ENCODE assay signal across 24 cellular contexts in genomic region chr4:82388405-82388804, GRCh38. TPM values are rescaled to one million over a fixed set of nuclear protein-coding genes. Genes with fewer than 3 reads are reported as not detected.
DNase-seq lines count a peak whose midpoint lies in the region; ATAC-seq, FAIRE-seq and TF ChIP-seq lines count a peak whose summit lies in the region.
"Had no signal": no experiment of that assay in that cellular context is flagged by ENCODE, and none has a peak within 500 bp of the region (broad histone marks: within the 10 kb centered on the region; RNA-seq: fewer than 3 reads in every experiment).

No MANE protein-coding gene starts in this region.

- H3K4me3 Mint-ChIP-seq in CD14-positive monocyte, result no peak overlapping the region
- H3K4me3 Mint-ChIP-seq: IgD-negative memory B cell, immature natural killer cell had no signal

- ATAC-seq in GM12878 (peak; percentile 50; the same call in 2 of the 3 replicates), left lobe of liver (peak; percentile 49), GM18861 (IDR thresholded peaks at IDR 0.05; ENCODE audit: unreplicated experiment) (no peak), GM19397 (IDR thresholded peaks at IDR 0.05; ENCODE audit: unreplicated experiment) (no peak)
- ATAC-seq: esophagus mucosa had no signal

- no peak overlapping the region for H3K9ac ChIP-seq in GM12878 (ENCODE audit: control insufficient read depth, insufficient read depth, low read length)

- no peak overlapping the region for H2AFZ ChIP-seq in GM12878 (ENCODE audit: control insufficient read depth, low read depth, low read length)

- RAD21 ChIA-PET in GM12878 (lab: Charles Lee; ENCODE audit: unreplicated experiment), result no interaction called here

- no peak for DNase-seq in D721Med (ENCODE audit: insufficient read length, low spot score)
- no peak for DNase-seq in HFF-Myc (ENCODE audit: extremely low read depth, low read depth)
- no peak for DNase-seq in GM12878 (ENCODE audit: low read depth, low spot score)
- no peak for DNase-seq in left lobe of liver (ENCODE audit: low spot score)
- no peak for DNase-seq in CD14-positive monocyte (ENCODE audit: low spot score)
- no peak for DNase-seq in H54 (ENCODE audit: insufficient read length, low spot score)
- DNase-seq: activated CD4-positive, alpha-beta T cell treated with anti-CD3 and anti-CD28 coated beads for 4 hours; activated CD8-positive, alpha-beta memory T cell treated with anti-CD3 and anti-CD28 coated beads, Interleukin-2, amount 50 U/mL, for 4 hours; activated gamma-delta T cell; adrenal gland; AML-193; GDM1; glutamatergic neuron; immature natural killer cell; NCI-H2081; NCI-H510A treated with DMSO at 0.1 percent for 48 hours; stimulated activated CD4-positive, alpha-beta T cell treated with anti-CD3 and anti-CD28 coated beads, Interleukin-4, amount 100 ng/mL, for 24 hours had no signal

- BruUV-seq in GM12878 (replicated peaks; lab: Mats Ljungman, UMichigan), result no TSS peak

- H3K36me3 ChIP-seq in GM12878 (ENCODE audit: control insufficient read depth in 2 of 2, insufficient read depth in 2 of 2, low read length in 1 of 2), result no peaks in the 10 kb centered on the region
- H3K36me3 ChIP-seq: adrenal gland, cardiac muscle cell had no signal

- H3K9me3 Mint-ChIP-seq in CD14-positive monocyte, result peaks cover 0 to 7% (median 4%) of the 10 kb centered on the region in 7 donors
- H3K9me3 Mint-ChIP-seq: immature natural killer cell had no signal

- no peak for TF ChIP-seq RAD21 in GM12878 (IDR thresholded peaks at IDR 0.05; ENCODE audit: insufficient read depth, low read depth, low read length)

- H3K27ac Mint-ChIP-seq in CD14-positive monocyte, result no peak overlapping the region
- H3K27ac Mint-ChIP-seq: IgD-negative memory B cell, immature natural killer cell had no signal

- intact Hi-C loops in GM12878 (cut with micrococcal nuclease; ENCODE audit: unreplicated experiment) (loop anchor here (2.0 kb wide), 1 partner anchor 28 kb away; no protein-coding TSS in a partner anchor), CD14-positive monocyte (cut with micrococcal nuclease) (no loop called here)

- TF ChIP-seq CTCF in D721Med (IDR thresholded peaks at IDR 0.05; ENCODE audit: insufficient read depth, missing control alignments), result peak; percentile 9
- peak; percentile 5 for TF ChIP-seq CTCF in HFF-Myc (IDR thresholded peaks at IDR 0.05; ENCODE audit: low read depth, low read length, missing control alignments)
- TF ChIP-seq CTCF in GM12878 (IDR thresholded peaks at IDR 0.05 in 2 of 3, conservative IDR thresholded peaks at IDR 0.05 in 1 of 3; ENCODE audit: control insufficient read depth in 2 of 3, extremely low read depth in 1 of 3, insufficient read depth in 1 of 3, low read depth in 3 of 3, low read length in 3 of 3), result peak in 2 of 3 experiments; percentile 7 to 17; a peak in 2 of 6 replicates
- no peak for TF ChIP-seq CTCF in CD14-positive monocyte (IDR thresholded peaks at IDR 0.05)

- TF ChIP-seq EP300 in GM12878 (IDR thresholded peaks at IDR 0.05; ENCODE audit: borderline replicate concordance in 1 of 2, control insufficient read depth in 1 of 2, low read depth in 2 of 2, low read length in 2 of 2), result no peak

- no peak overlapping the region for H3K4me3 ChIP-seq in HFF-Myc (replicated peaks; ENCODE audit: low read depth, low read length)
- H3K4me3 ChIP-seq in GM12878, result no peak overlapping the region
- H3K4me3 ChIP-seq: adrenal gland, cardiac muscle cell, SK-N-MC, smooth muscle cell had no signal

- WGBS in GM12878 (ENCODE audit: insufficient coverage, insufficient replicate concordance, low lambda C conversion rate, missing lambda C conversion rate), result 0% methylated on average over 1 of the region's 1 CpG

- H3K27ac ChIP-seq in GM12878 (ENCODE audit: control insufficient read depth, insufficient read depth), result no peak overlapping the region
- H3K27ac ChIP-seq: adrenal gland, cardiac muscle cell, SK-N-MC had no signal

- H3K4me1 Mint-ChIP-seq in CD14-positive monocyte, result no peaks in the 10 kb centered on the region
- H3K4me1 Mint-ChIP-seq: immature natural killer cell had no signal

- SMC1A ChIA-PET in GM12878 (lab: Charles Lee; ENCODE audit: uncharacterized antibody, unreplicated experiment), result no interaction called here

- no peak overlapping the region for H3K4me2 ChIP-seq in GM12878 (ENCODE audit: control insufficient read depth, insufficient read depth)
- H3K4me2 ChIP-seq: smooth muscle cell had no signal

- in situ Hi-C loops in GM12878 (cut with MboI), result no loop called here

- H3K27me3 Mint-ChIP-seq in CD14-positive monocyte (ENCODE audit: low read depth in 3 of 3), result peaks cover 2 to 6% (median 2%) of the 10 kb centered on the region in 3 donors

- FAIRE-seq in D721Med (lab: Jason Lieb, UNC), result no peak
- FAIRE-seq in GM12878 (lab: Jason Lieb, UNC), result no peak
- no peak for FAIRE-seq in H54 (lab: Jason Lieb, UNC)

- POLR2A ChIA-PET in GM12878 (lab: Charles Lee), result no interaction called here

- H3K79me2 ChIP-seq in GM12878 (ENCODE audit: control insufficient read depth, insufficient read depth, low read length), result no peaks in the 10 kb centered on the region

- no peaks in the 10 kb centered on the region for H3K27me3 ChIP-seq in GM12878 (replicated peaks in 1 of 2; ENCODE audit: control insufficient read depth in 2 of 2, insufficient read depth in 2 of 2, low read length in 1 of 2)
- H3K27me3 ChIP-seq: adrenal gland, cardiac muscle cell had no signal

- CTCF ChIA-PET in GM12878 (lab: Yijun Ruan, JAX), result interaction anchor here (1.8 kb wide), 1 partner anchor 9 kb away, joined by 4 read pairs; no protein-coding TSS in a partner anchor

- TF ChIP-seq POLR2A in GM12878 (IDR thresholded peaks at IDR 0.05; ENCODE audit: low read depth, low read length) (no peak), H54 (IDR thresholded peaks at IDR 0.05; ENCODE audit: low read depth, low read length) (no peak)

- no peaks in the 10 kb centered on the region for H3K9me3 ChIP-seq in GM12878 (replicated peaks; ENCODE audit: control insufficient read depth, insufficient read depth, low read length)
- H3K9me3 ChIP-seq: adrenal gland had no signal

- peaks cover 0 to 2% of the 10 kb centered on the region in 2 donors for H3K36me3 Mint-ChIP-seq in CD14-positive monocyte
- H3K36me3 Mint-ChIP-seq: immature natural killer cell had no signal

- H4K20me1 ChIP-seq in GM12878 (ENCODE audit: control insufficient read depth, insufficient read depth), result no peaks in the 10 kb centered on the region

- no peaks in the 10 kb centered on the region for H3K4me1 ChIP-seq in GM12878 (ENCODE audit: control insufficient read depth, insufficient read depth, low read length)
- H3K4me1 ChIP-seq: adrenal gland had no signal

RNA-seq across cellular contexts. Expression of gene HNRNPD, which starts 14.6 kb away (rescaled TPM):
- 220 and 228 TPM in 2 replicates for total RNA-seq in GM12878 (2013; cell fraction: nucleolus; rRNA removed)
- total RNA-seq in GM12878 (2014; rRNA removed) (76.6 and 85.1 TPM in 2 replicates), GM12878 (2014; rRNA removed; fragmentation: Illumina TruSeq; extraction: Trizol) (94.6 and 107 TPM in 2 replicates), GM12878 (2021) (310 and 343 TPM in 2 replicates), left lobe of liver (42.9 TPM)
- polyA plus RNA-seq in GM12878 (2011; ENCODE audit: low read depth), result 157 TPM
- polyA plus RNA-seq in GM12878 (2011; rRNA removed) (147 and 165 TPM in 2 replicates), GM12878 (2014; fragmentation: Illumina TruSeq; extraction: Trizol) (882 and 1,219 TPM in 2 replicates), GM12878 (2014; fragmentation: Nextera tagmentation; extraction: Ambion mirVana) (100 to 1,000 TPM; 183 to 313 TPM), GM12878 (2014; rRNA removed) (218 and 247 TPM in 2 replicates), GM12878 (2016; fragmentation: Nextera tagmentation; extraction: Ambion mirVana) (100 to 1,000 TPM; 390 to 455 TPM), CD14-positive monocyte (100 to 1,000 TPM in 1 of 2 donors, 10 to 100 TPM in 1; 97.6 to 149 TPM)
- polyA plus RNA-seq in GM12878 (2011; cell fraction: cytosol; rRNA removed), result 57.8 and 65.7 TPM in 2 replicates
- polyA plus RNA-seq in GM12878 (2011; cell fraction: nucleus; rRNA removed), result 206 and 249 TPM in 2 replicates
- 297 and 336 TPM in 2 replicates for polyA plus RNA-seq in GM12878 (2012)
- polyA minus RNA-seq in GM12878 (2011; rRNA and poly(A)+ RNA removed), result 35.1 and 39.9 TPM in 2 replicates
- 41.8 and 46.3 TPM in 2 replicates for polyA minus RNA-seq in GM12878 (2011; cell fraction: cytosol; rRNA and poly(A)+ RNA removed)
- polyA minus RNA-seq in GM12878 (2011; cell fraction: nucleus; rRNA and poly(A)+ RNA removed), result 48.7 and 119 TPM in 2 replicates

RNA-seq across cellular contexts. Expression of gene HNRNPDL, which starts 41.9 kb away (rescaled TPM):
- 349 and 350 TPM in 2 replicates for total RNA-seq in GM12878 (2013; cell fraction: nucleolus; rRNA removed)
- total RNA-seq in GM12878 (2014; rRNA removed), result 227 and 277 TPM in 2 replicates
- total RNA-seq in GM12878 (2014; rRNA removed; fragmentation: Illumina TruSeq; extraction: Trizol), result 418 and 442 TPM in 2 replicates
- 314 and 323 TPM in 2 replicates for total RNA-seq in GM12878 (2021)
- 154 TPM for polyA plus RNA-seq in GM12878 (2011; ENCODE audit: low read depth)
- 385 and 621 TPM in 2 replicates for polyA plus RNA-seq in GM12878 (2011; rRNA removed)
- 121 and 127 TPM in 2 replicates for polyA plus RNA-seq in GM12878 (2011; cell fraction: cytosol; rRNA removed)
- polyA plus RNA-seq in GM12878 (2011; cell fraction: nucleus; rRNA removed), result 643 and 755 TPM in 2 replicates
- polyA plus RNA-seq in GM12878 (2012), result 233 and 319 TPM in 2 replicates
- 437 and 523 TPM in 2 replicates for polyA plus RNA-seq in GM12878 (2014; fragmentation: Illumina TruSeq; extraction: Trizol)
- 100 to 1,000 TPM; 281 to 367 TPM for polyA plus RNA-seq in GM12878 (2014; fragmentation: Nextera tagmentation; extraction: Ambion mirVana)
- 429 and 510 TPM in 2 replicates for polyA plus RNA-seq in GM12878 (2014; rRNA removed)
- 100 to 1,000 TPM; 217 to 233 TPM for polyA plus RNA-seq in GM12878 (2016; fragmentation: Nextera tagmentation; extraction: Ambion mirVana)
- polyA minus RNA-seq in GM12878 (2011; rRNA and poly(A)+ RNA removed), result 38.4 and 61.2 TPM in 2 replicates
- polyA minus RNA-seq in GM12878 (2011; cell fraction: cytosol; rRNA and poly(A)+ RNA removed), result 53.7 and 54.1 TPM in 2 replicates
- polyA minus RNA-seq in GM12878 (2011; cell fraction: nucleus; rRNA and poly(A)+ RNA removed), result 78.7 and 116 TPM in 2 replicates
- 52.1 TPM for total RNA-seq in left lobe of liver
- 100 to 1,000 TPM in 1 of 2 donors, 10 to 100 TPM in 1; 89.8 to 112 TPM for polyA plus RNA-seq in CD14-positive monocyte

RNA-seq across cellular contexts. Expression of gene ENOPH1, which starts 42.0 kb away (rescaled TPM):
- 18.0 and 18.3 TPM in 2 replicates for total RNA-seq in GM12878 (2013; cell fraction: nucleolus; rRNA removed)
- total RNA-seq in GM12878 (2014; rRNA removed) (47.4 and 52.2 TPM in 2 replicates), GM12878 (2014; rRNA removed; fragmentation: Illumina TruSeq; extraction: Trizol) (51.1 and 54.5 TPM in 2 replicates), GM12878 (2021) (45.1 and 46.1 TPM in 2 replicates), left lobe of liver (7.8 TPM)
- 21.6 TPM for polyA plus RNA-seq in GM12878 (2011; ENCODE audit: low read depth)
- polyA plus RNA-seq in GM12878 (2011; rRNA removed) (24.4 and 32.2 TPM in 2 replicates), GM12878 (2014; fragmentation: Illumina TruSeq; extraction: Trizol) (61.2 and 78.4 TPM in 2 replicates), GM12878 (2014; fragmentation: Nextera tagmentation; extraction: Ambion mirVana) (10 to 100 TPM; 37.4 to 43.1 TPM), GM12878 (2014; rRNA removed) (41.3 and 44.1 TPM in 2 replicates), GM12878 (2016; fragmentation: Nextera tagmentation; extraction: Ambion mirVana) (10 to 100 TPM; 81.1 to 83.6 TPM), CD14-positive monocyte (10 to 100 TPM; 22.0 to 23.4 TPM)
- 16.9 and 17.4 TPM in 2 replicates for polyA plus RNA-seq in GM12878 (2011; cell fraction: cytosol; rRNA removed)
- polyA plus RNA-seq in GM12878 (2011; cell fraction: nucleus; rRNA removed), result 8.8 and 11.6 TPM in 2 replicates
- 31.2 and 33.6 TPM in 2 replicates for polyA plus RNA-seq in GM12878 (2012)
- 12.2 and 18.4 TPM in 2 replicates for polyA minus RNA-seq in GM12878 (2011; rRNA and poly(A)+ RNA removed)
- 5.7 and 8.4 TPM in 2 replicates for polyA minus RNA-seq in GM12878 (2011; cell fraction: cytosol; rRNA and poly(A)+ RNA removed)
- 4.4 and 8.4 TPM in 2 replicates for polyA minus RNA-seq in GM12878 (2011; cell fraction: nucleus; rRNA and poly(A)+ RNA removed)

Comparison
In these comparisons a context has a peak if more than half of its experiments do, and no peak if none do; other contexts are left out.
1. ATAC-seq: peak in GM12878 (single experiment) and left lobe of liver (single experiment); none in GM18861 (single experiment) and GM19397 (single experiment).